In the genomic region with DNA sequence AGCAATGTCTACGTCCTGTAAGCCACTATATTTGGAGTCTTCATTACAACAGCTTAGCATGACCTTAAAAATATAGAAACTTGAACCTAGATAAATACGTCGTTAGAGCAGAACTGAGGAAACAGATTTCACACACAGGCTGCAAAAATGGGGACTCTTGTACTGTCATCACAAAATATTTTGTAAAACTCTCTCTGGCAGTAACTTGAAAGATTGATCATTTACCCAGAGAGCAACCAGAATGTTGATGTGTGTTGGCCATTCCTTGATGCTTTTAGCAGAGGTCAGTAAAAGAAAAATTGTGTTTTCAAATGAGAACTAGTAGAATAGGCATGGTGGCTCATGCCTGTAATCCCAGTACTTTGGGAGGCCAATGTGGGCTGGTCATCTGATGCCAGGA, we compare ENCODE assay signal across 15 cellular contexts. TPM values are rescaled to one million over a fixed set of nuclear protein-coding genes. Genes with fewer than 3 reads are reported as not detected.
DNase-seq lines count a peak whose midpoint lies in the region; ATAC-seq lines count a peak whose summit lies in the region.
"Had no signal": no experiment of that assay in that cellular context is flagged by ENCODE, and none has a peak within 500 bp of the region (broad histone marks: within the 10 kb centered on the region; RNA-seq: fewer than 3 reads in every experiment).

No MANE protein-coding gene starts in this region.

- no peak overlapping the region for H3K4me3 Mint-ChIP-seq in activated CD4-positive, alpha-beta T cell treated with anti-CD3 and anti-CD28 coated beads, Interleukin-2, amount 10 ng/mL, durations not matched to agents 24 days and 14 days
- H3K4me3 Mint-ChIP-seq: B cell; CD4-positive, alpha-beta T cell; CD8-positive, alpha-beta T cell had no signal

- DNase-seq in activated CD4-positive, alpha-beta T cell treated with anti-CD3 and anti-CD28 coated beads, Interleukin-2, amount 10 ng/mL, durations not matched to agents 24 days and 14 days, result peak; percentile 8
- DNase-seq in activated CD4-positive, alpha-beta T cell treated with anti-CD3 and anti-CD28 coated beads, Interleukin-2, amount 50 U/mL, for 1 hour, result no peak
- DNase-seq in left lobe of liver (ENCODE audit: low spot score) (no peak), renal cortical epithelial cell (ENCODE audit: low read depth) (peak; percentile 25), T1000 (lab: John Stamatoyannopoulos, UW) (no peak)
- DNase-seq: AML-193; Caco-2; Calu3; CD4-positive, alpha-beta T cell; CD8-positive, alpha-beta T cell; DMS79 treated with DMSO at 0.1 percent for 48 hours; GF-D8 had no signal

- H3K36me3 Mint-ChIP-seq in activated CD4-positive, alpha-beta T cell treated with anti-CD3 and anti-CD28 coated beads, Interleukin-2, amount 10 ng/mL, durations not matched to agents 24 days and 14 days (ENCODE audit: low read depth), result no peaks in the 10 kb centered on the region
- H3K36me3 Mint-ChIP-seq: CD8-positive, alpha-beta T cell had no signal

- peak; percentile 55 for ATAC-seq in left lobe of liver
- ATAC-seq: A549; CD8-positive, alpha-beta T cell had no signal

- intact Hi-C loops in activated CD4-positive, alpha-beta T cell treated with anti-CD3 and anti-CD28 coated beads, Interleukin-2, amount 10 ng/mL, durations not matched to agents 24 days and 14 days (cut with micrococcal nuclease), result no loop called here

- no peaks in the 10 kb centered on the region for H3K9me3 Mint-ChIP-seq in activated CD4-positive, alpha-beta T cell treated with anti-CD3 and anti-CD28 coated beads, Interleukin-2, amount 10 ng/mL, durations not matched to agents 24 days and 14 days
- H3K9me3 Mint-ChIP-seq: CD4-positive, alpha-beta T cell; CD8-positive, alpha-beta T cell had no signal

- no peaks in the 10 kb centered on the region for H3K4me1 Mint-ChIP-seq in activated CD4-positive, alpha-beta T cell treated with anti-CD3 and anti-CD28 coated beads, Interleukin-2, amount 10 ng/mL, durations not matched to agents 24 days and 14 days
- H3K4me1 Mint-ChIP-seq: B cell had no signal

- no peak overlapping the region for H3K27ac Mint-ChIP-seq in activated CD4-positive, alpha-beta T cell treated with anti-CD3 and anti-CD28 coated beads, Interleukin-2, amount 10 ng/mL, durations not matched to agents 24 days and 14 days
- H3K27ac Mint-ChIP-seq: B cell; CD4-positive, alpha-beta T cell; CD8-positive, alpha-beta T cell had no signal

- H3K27me3 Mint-ChIP-seq in activated CD4-positive, alpha-beta T cell treated with anti-CD3 and anti-CD28 coated beads, Interleukin-2, amount 10 ng/mL, durations not matched to agents 24 days and 14 days, result peaks cover 6% of the 10 kb centered on the region
- H3K27me3 Mint-ChIP-seq: B cell had no signal

RNA-seq across cellular contexts. Expression of a gene that starts 14.5 kb away (rescaled TPM):
- not detected in 2 replicates for total RNA-seq in activated CD4-positive, alpha-beta T cell treated with anti-CD3 and anti-CD28 coated beads, Interleukin-2, amount 10 ng/mL, durations not matched to agents 24 days and 14 days
- total RNA-seq in left lobe of liver, result 465 TPM
- total RNA-seq in renal cortical epithelial cell, result not detected in 2 replicates
- total RNA-seq: A172; B cell; Caco-2; Calu3; CD4-positive, alpha-beta T cell; CD8-positive, alpha-beta T cell had no signal

RNA-seq across cellular contexts. Expression of a gene that starts 57.3 kb away (rescaled TPM):
- total RNA-seq in activated CD4-positive, alpha-beta T cell treated with anti-CD3 and anti-CD28 coated beads, Interleukin-2, amount 10 ng/mL, durations not matched to agents 24 days and 14 days, result not detected in 2 replicates
- total RNA-seq in left lobe of liver (256 TPM), renal cortical epithelial cell (0.05 TPM in 1 of 2 replicates, not detected in the other)
- total RNA-seq: A172; B cell; CD4-positive, alpha-beta T cell; CD8-positive, alpha-beta T cell had no signal

Comparison
In these comparisons a context has a peak if more than half of its experiments do, and no peak if none do; other contexts are left out.
1. DNase-seq: peak in activated CD4-positive, alpha-beta T cell treated with anti-CD3 and anti-CD28 coated beads, Interleukin-2, amount 10 ng/mL, durations not matched to agents 24 days and 14 days (single experiment) and renal cortical epithelial cell (single experiment); none in activated CD4-positive, alpha-beta T cell treated with anti-CD3 and anti-CD28 coated beads, Interleukin-2, amount 50 U/mL, for 1 hour (single experiment), left lobe of liver (single experiment) and T1000 (single experiment).
2. RNA of a gene that starts 14.5 kb away (total RNA-seq): 465 TPM in left lobe of liver (single experiment); not detected in activated CD4-positive, alpha-beta T cell treated with anti-CD3 and anti-CD28 coated beads, Interleukin-2, amount 10 ng/mL, durations not matched to agents 24 days and 14 days and not detected in renal cortical epithelial cell; every median in the first group is over 100 times any median in the second.
3. RNA of a gene that starts 57.3 kb away (total RNA-seq): 256 TPM in left lobe of liver (single experiment); 0.05 TPM in renal cortical epithelial cell and not detected in activated CD4-positive, alpha-beta T cell treated with anti-CD3 and anti-CD28 coated beads, Interleukin-2, amount 10 ng/mL, durations not matched to agents 24 days and 14 days; every median in the first group is over 100 times any median in the second.